9 cellular contexts compared by ENCODE assay signal in the genomic region with DNA sequence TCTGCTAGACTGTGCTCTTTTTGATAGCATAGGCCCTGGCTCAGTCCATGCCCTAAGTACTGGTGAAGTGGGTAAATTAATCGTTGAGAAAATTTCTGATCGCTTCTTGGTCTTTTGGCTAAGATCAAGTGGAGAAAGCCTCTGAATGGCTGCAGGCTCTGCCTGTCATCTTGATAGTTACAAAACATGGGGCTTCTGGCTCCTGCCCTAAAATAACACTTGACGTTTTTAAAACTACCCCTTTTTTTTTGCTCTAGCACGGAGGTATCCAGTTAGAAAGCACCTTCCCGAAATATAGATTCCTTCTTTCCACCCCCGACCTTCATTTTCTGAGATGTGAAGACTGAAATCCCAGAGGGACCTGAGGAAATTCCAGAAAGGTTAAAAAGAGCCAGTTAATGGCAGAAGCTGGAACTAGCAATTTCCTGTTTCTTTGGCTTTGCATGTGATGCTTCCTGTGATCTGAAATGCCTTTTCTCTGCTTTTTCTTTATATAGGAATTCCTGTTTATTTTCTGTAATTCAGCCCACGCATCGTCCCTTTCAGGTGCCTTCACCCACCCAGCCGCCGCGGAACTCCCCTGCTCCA. TPM values are rescaled to one million over a fixed set of nuclear protein-coding genes. Genes with fewer than 3 reads are reported as not detected.
DNase-seq lines count a peak whose midpoint lies in the region; ATAC-seq and TF ChIP-seq lines count a peak whose summit lies in the region.
"Had no signal": no experiment of that assay in that cellular context is flagged by ENCODE, and none has a peak within 500 bp of the region (broad histone marks: within the 10 kb centered on the region; RNA-seq: fewer than 3 reads in every experiment).

No MANE protein-coding gene starts in this region.

- CTCF ChIA-PET in CD4-positive, alpha-beta T cell (lab: Charles Lee), result no interaction called here

- no peaks in the 10 kb centered on the region for H3K36me3 ChIP-seq in osteoblast (ENCODE audit: insufficient read depth, low read length)

- H3K4me3 Mint-ChIP-seq in CD4-positive, alpha-beta T cell, result peak overlapping the region; percentile 54

- peak overlapping the region; percentile 0 for H3K4me2 ChIP-seq in osteoblast (ENCODE audit: insufficient read depth, low read length)

- peaks cover 83% of the 10 kb centered on the region for H3K27me3 Mint-ChIP-seq in CD4-positive, alpha-beta T cell

- no peaks in the 10 kb centered on the region for H4K20me1 ChIP-seq in osteoblast (ENCODE audit: insufficient read depth, low read length)

- no peak overlapping the region for H2AFZ ChIP-seq in osteoblast (ENCODE audit: low read length)

- ATAC-seq in CD4-positive, alpha-beta T cell (ENCODE audit: poor library complexity), result no peak
- ATAC-seq in GM21528 (IDR thresholded peaks at IDR 0.05; ENCODE audit: low FRiP score, unreplicated experiment), result no peak

- POLR2A ChIA-PET in CD4-positive, alpha-beta T cell (lab: Charles Lee), result no interaction called here

- intact Hi-C loops in CD4-positive, alpha-beta T cell (cut with DNase I, micrococcal nuclease), result no loop called here

- H3K4me3 ChIP-seq in fibroblast of pulmonary artery (replicated peaks; ENCODE audit: low read depth, low read length) (no peak overlapping the region), osteoblast (ENCODE audit: insufficient read depth, low read length) (no peak overlapping the region)

- H3K79me2 ChIP-seq in osteoblast (ENCODE audit: insufficient read depth, low read length), result no peaks in the 10 kb centered on the region

- H3K9me3 ChIP-seq in CD4-positive, alpha-beta T cell (ENCODE audit: control insufficient read depth, low read length), result no peaks in the 10 kb centered on the region
- H3K9me3 ChIP-seq in osteoblast (ENCODE audit: low read depth, low read length), result no peaks in the 10 kb centered on the region

- H3K36me3 Mint-ChIP-seq in CD4-positive, alpha-beta T cell (ENCODE audit: low read depth), result no peaks in the 10 kb centered on the region

- no peaks in the 10 kb centered on the region for H3K9me3 Mint-ChIP-seq in CD4-positive, alpha-beta T cell

- no peak for TF ChIP-seq CTCF in CD4-positive, alpha-beta T cell (IDR thresholded peaks at IDR 0.05)
- TF ChIP-seq CTCF in fibroblast of pulmonary artery (IDR thresholded peaks at IDR 0.05; ENCODE audit: low read length, missing control alignments) (no peak), osteoblast (IDR thresholded peaks at IDR 0.05; ENCODE audit: extremely low read depth, low read depth, low read length) (no peak)

- no peaks in the 10 kb centered on the region for H3K4me1 ChIP-seq in osteoblast (ENCODE audit: insufficient read depth, low read length)

- H3K27ac Mint-ChIP-seq in CD4-positive, alpha-beta T cell, result no peak overlapping the region

- DNase-seq in CD4-positive, alpha-beta T cell, result no peak
- peak; percentile 58 for DNase-seq in fibroblast of pulmonary artery (ENCODE audit: low read depth)
- DNase-seq in osteoblast (ENCODE audit: insufficient read length, low spot score, missing footprints), result peak; percentile 56
- no peak for DNase-seq in occipital lobe (lab: John Stamatoyannopoulos, UW)
- no peak for DNase-seq in substantia nigra (lab: John Stamatoyannopoulos, UW)
- DNase-seq in NCI-H146 treated with DMSO at 0.1 percent for 48 hours (lab: John Stamatoyannopoulos, UW; ENCODE audit: unreplicated experiment), result no peak
- DNase-seq: nucleus accumbens had no signal

- peaks cover 18% of the 10 kb centered on the region for H3K4me1 Mint-ChIP-seq in CD4-positive, alpha-beta T cell (ENCODE audit: low read depth)

- peaks cover 55% of the 10 kb centered on the region for H3K27me3 ChIP-seq in CD4-positive, alpha-beta T cell (ENCODE audit: control insufficient read depth, insufficient read depth, low read length)
- H3K27me3 ChIP-seq in osteoblast (ENCODE audit: insufficient read depth, low read length), result peaks cover 83% of the 10 kb centered on the region

- no peak overlapping the region for H3K27ac ChIP-seq in CD4-positive, alpha-beta T cell (ENCODE audit: low read depth, low read length)
- H3K27ac ChIP-seq in osteoblast (ENCODE audit: low read depth, low read length) (no peak overlapping the region), substantia nigra (ENCODE audit: low read depth, low read length, poor library complexity, severe bottlenecking) (no peak overlapping the region)

TF ChIP-seq in PFSK-1, 5 proteins besides CTCF, POLR2A, EP300 and RAD21:
- TF ChIP-seq FOXP2 (optimal IDR thresholded peaks at IDR 0.05; ENCODE audit: borderline replicate concordance, extremely low read depth, extremely low read length, insufficient read depth), result peak; percentile 30
- TF ChIP-seq SIN3A (IDR thresholded peaks at IDR 0.05; ENCODE audit: borderline replicate concordance, insufficient read depth, low read length), result no peak
- TF ChIP-seq TAF1 (IDR thresholded peaks at IDR 0.05; ENCODE audit: borderline replicate concordance, insufficient read depth, low read length), result no peak
- TF ChIP-seq POLR2AphosphoS5 (IDR thresholded peaks at IDR 0.05; ENCODE audit: low read depth, low read length), result no peak
- TF ChIP-seq REST (IDR thresholded peaks at IDR 0.05; ENCODE audit: insufficient read depth in 1 of 2, low read depth in 2 of 2, low read length in 2 of 2), result no peak

RNA-seq across cellular contexts. Expression of gene C2CD4B, which starts 0.8 kb away (rescaled TPM):
- total RNA-seq in CD4-positive, alpha-beta T cell, result under 1 TPM; 0.16 to 0.20 TPM
- polyA plus RNA-seq in PFSK-1 (2012; ENCODE audit: insufficient read length, low read depth), result not detected
- total RNA-seq in osteoblast (not detected in 2 replicates), occipital lobe (0.94 TPM)

Comparison
In these comparisons a context has a peak if more than half of its experiments do, and no peak if none do; other contexts are left out.
1. DNase-seq: peak in fibroblast of pulmonary artery (single experiment) and osteoblast (single experiment); none in CD4-positive, alpha-beta T cell (0 of 10), occipital lobe (single experiment), substantia nigra (0 of 49) and NCI-H146 treated with DMSO at 0.1 percent for 48 hours (single experiment).